In genomic region chr5:32115985-32116384, GRCh38 we compare ENCODE assay signal across 15 cellular contexts. TPM values are rescaled to one million over a fixed set of nuclear protein-coding genes. Genes with fewer than 3 reads are reported as not detected.
A peak's percentile ranks its signal among the peaks of the same experiment; 100 is the strongest.
DNase-seq lines count a peak whose midpoint lies in the region; ATAC-seq, FAIRE-seq and TF ChIP-seq lines count a peak whose summit lies in the region.
"Had no signal": no experiment of that assay in that cellular context is flagged by ENCODE, and none has a peak within 500 bp of the region (broad histone marks: within the 10 kb centered on the region; RNA-seq: fewer than 3 reads in every experiment).

No MANE protein-coding gene starts in this region.

- H4K20me1 ChIP-seq in K562 (replicated peaks; ENCODE audit: control insufficient read depth, insufficient read depth, low read length), result no peaks in the 10 kb centered on the region

- no peak overlapping the region for H3K9ac ChIP-seq in K562 (ENCODE audit: insufficient read depth in 1 of 2, low read depth in 2 of 2, low read length in 2 of 2)

- H3K4me3 ChIP-seq in K562 (no peak overlapping the region), suprapubic skin (no peak overlapping the region)
- H3K4me3 ChIP-seq: sigmoid colon, tibial artery had no signal

- peak; percentile 67 for ATAC-seq in K562
- no peak for ATAC-seq in naive thymus-derived CD8-positive, alpha-beta T cell

- CTCF ChIA-PET in K562 (lab: Yijun Ruan, JAX; ENCODE audit: low intra/inter-chr PET ratio) (no interaction called here), GM10248 (lab: Yijun Ruan, JAX) (interaction anchor here (2.2 kb wide), 1 partner anchor 9 kb away, joined by 10 read pairs; no protein-coding TSS in a partner anchor)

- TF ChIP-seq EP300 in K562 (IDR thresholded peaks at IDR 0.05; ENCODE audit: low read length) (no peak), suprapubic skin (IDR thresholded peaks at IDR 0.05) (no peak)

- 82% methylated on average over 3 of the region's 3 CpGs for WGBS in K562 (ENCODE audit: insufficient coverage, low coverage, missing lambda C conversion rate)
- WGBS in suprapubic skin, result 91% methylated on average over 3 of the region's 3 CpGs

- H3K27ac Mint-ChIP-seq in naive thymus-derived CD8-positive, alpha-beta T cell, result peak overlapping the region in 9 of 10 donors; percentile 0 to 65 (median 39)

- no peak for FAIRE-seq in K562 (lab: Jason Lieb, UNC)
- FAIRE-seq: A204.1, TTC549 had no signal

- no peak overlapping the region for H3K4me3 Mint-ChIP-seq in naive thymus-derived CD8-positive, alpha-beta T cell

- H3K27ac ChIP-seq in K562 (ENCODE audit: extremely low read depth, low read depth, low read length), result no peak overlapping the region
- no peak overlapping the region for H3K27ac ChIP-seq in suprapubic skin

- H3K9me1 ChIP-seq in K562 (ENCODE audit: control insufficient read depth, insufficient read depth, low read length), result no peaks in the 10 kb centered on the region

- H2AFZ ChIP-seq in K562 (ENCODE audit: low read depth, low read length), result no peak overlapping the region

- POLR2A ChIA-PET in K562 (lab: Yijun Ruan, JAX), result interaction anchor here (0.6 to 0.9 kb wide), 2 partner anchors 9 to 44 kb away, joined by 3 to 7 read pairs; no protein-coding TSS in a partner anchor
- POLR2A ChIA-PET in naive thymus-derived CD8-positive, alpha-beta T cell (lab: Charles Lee), result no interaction called here
- POLR2A ChIA-PET in GM10248 (lab: Yijun Ruan, JAX), result no interaction called here

- peaks cover 13% of the 10 kb centered on the region; the same call in 2 of the 3 replicates for H3K79me2 ChIP-seq in K562 (ENCODE audit: control insufficient read depth, insufficient read depth, low read length)

- H3K4me1 Mint-ChIP-seq in naive thymus-derived CD8-positive, alpha-beta T cell, result peaks cover 12 to 17% (median 13%) of the 10 kb centered on the region in 4 donors

- H3K4me1 ChIP-seq in K562 (replicated peaks in 1 of 2; ENCODE audit: control insufficient read depth in 2 of 2, insufficient read depth in 2 of 2, low read length in 2 of 2) (no peaks in the 10 kb centered on the region; a peak in 1 of 5 replicates), suprapubic skin (no peaks in the 10 kb centered on the region)

- no peaks in the 10 kb centered on the region for H3K27me3 Mint-ChIP-seq in naive thymus-derived CD8-positive, alpha-beta T cell

- DNase-seq in NCI-H146 (lab: John Stamatoyannopoulos, UW), result peak; percentile 9
- DNase-seq in NCI-H146 treated with DMSO at 0.1 percent for 48 hours (lab: John Stamatoyannopoulos, UW; ENCODE audit: unreplicated experiment), result no peak
- peak; percentile 15 for DNase-seq in KBM-7
- DNase-seq in K562 (ENCODE audit: extremely low read depth in 1 of 4, low spot score in 3 of 4), result peak in 1 of 4 experiments; percentile 13
- no peak for DNase-seq in naive thymus-derived CD8-positive, alpha-beta T cell
- DNase-seq in NCI-H345 treated with DMSO at 0.1 percent for 48 hours (lab: John Stamatoyannopoulos, UW; ENCODE audit: unreplicated experiment), result no peak
- DNase-seq in suprapubic skin (ENCODE audit: low spot score in 2 of 2), result no peak
- no peak for DNase-seq in GM10248 (ENCODE audit: extremely low spot score)
- DNase-seq: activated T-cell treated with anti-CD3 and anti-CD28 coated beads, Interleukin-2, amount 50 U/mL, for 48 hours; Kasumi-1; NCI-H446 treated with DMSO at 0.1 percent for 48 hours; sigmoid colon; tibial artery had no signal

- H3K36me3 ChIP-seq in K562 (ENCODE audit: control insufficient read depth, insufficient read depth, low read length), result peaks cover 67% of the 10 kb centered on the region
- H3K36me3 ChIP-seq in suprapubic skin, result peaks cover 35% of the 10 kb centered on the region

- TF ChIP-seq RAD21 in K562 (CRISPR knock-in tag; conservative IDR thresholded peaks at IDR 0.05 in 1 of 2, IDR thresholded peaks at IDR 0.05 in 1 of 2), result no peak

- in situ Hi-C loops in KBM-7 (cut with MboI; ENCODE audit: low pct_unique_long_range_greater_than_20kb, low sequenced_read_pairs) (no loop called here), K562 (cut with MboI) (no loop called here)

- no peaks in the 10 kb centered on the region for H3K27me3 ChIP-seq in K562 (ENCODE audit: control insufficient read depth in 2 of 2, insufficient read depth in 2 of 2, low read length in 2 of 2)
- H3K27me3 ChIP-seq in suprapubic skin, result no peaks in the 10 kb centered on the region
- H3K27me3 ChIP-seq: sigmoid colon, tibial artery had no signal

- H3K9me3 Mint-ChIP-seq in naive thymus-derived CD8-positive, alpha-beta T cell, result no peaks in the 10 kb centered on the region

- TF ChIP-seq CTCF in K562 (IDR thresholded peaks at IDR 0.05 in 2 of 3, conservative IDR thresholded peaks at IDR 0.05 in 1 of 3; ENCODE audit: insufficient read depth in 2 of 3, low read depth in 1 of 3, low read length in 3 of 3) (no peak), suprapubic skin (IDR thresholded peaks at IDR 0.05) (no peak), GM10248 (IDR thresholded peaks at IDR 0.05; ENCODE audit: control extremely low read depth, extremely low read depth, low read depth, missing control alignments) (no peak)

- TF ChIP-seq POLR2A in K562 (conservative IDR thresholded peaks at IDR 0.05), result no peak
- no peak for TF ChIP-seq POLR2A in suprapubic skin (IDR thresholded peaks at IDR 0.05)

- no peak overlapping the region for H3K4me2 ChIP-seq in K562 (ENCODE audit: insufficient read depth, low read length)

- H3K36me3 Mint-ChIP-seq in naive thymus-derived CD8-positive, alpha-beta T cell, result peaks cover 0 to 69% (median 3%) of the 10 kb centered on the region in 3 donors

- intact Hi-C loops in K562 (cut with micrococcal nuclease), result no loop called here

- BruUV-seq in K562 (replicated peaks; lab: Mats Ljungman, UMichigan), result no TSS peak

- no peaks in the 10 kb centered on the region for H3K9me3 ChIP-seq in K562 (replicated peaks; ENCODE audit: control insufficient read depth, insufficient read depth, low read depth, low read length)
- H3K9me3 ChIP-seq in suprapubic skin, result no peaks in the 10 kb centered on the region
- H3K9me3 ChIP-seq: sigmoid colon, tibial artery had no signal

TF ChIP-seq in K562, 482 proteins besides CTCF, POLR2A, EP300 and RAD21 (continues in another document):
- TF ChIP-seq FOS (IDR thresholded peaks at IDR 0.05; ENCODE audit: extremely low read depth, insufficient read length) (no peak), ZNF717 (CRISPR knock-in tag; IDR thresholded peaks at IDR 0.05) (no peak), CBX5 (IDR thresholded peaks at IDR 0.05; ENCODE audit: borderline replicate concordance, low read depth) (no peak), GTF2A2 (tag; IDR thresholded peaks at IDR 0.05) (no peak), ZNF583 (CRISPR knock-in tag; IDR thresholded peaks at IDR 0.05) (no peak), CBX3 (IDR thresholded peaks at IDR 0.05; ENCODE audit: borderline replicate concordance in 1 of 2, low read length in 2 of 2) (no peak), KDM2B (CRISPR knock-in tag; IDR thresholded peaks at IDR 0.05) (no peak), GABPB2 (CRISPR knock-in tag; conservative IDR thresholded peaks at IDR 0.05) (no peak)

RNA-seq across cellular contexts. Expression of gene GOLPH3, which starts 58.1 kb away (rescaled TPM):
- total RNA-seq in K562 (2011; cell fraction: chromatin; rRNA removed; ENCODE audit: low replicate concordance), result 32.6 and 51.8 TPM in 2 replicates
- 35.0 and 40.7 TPM in 2 replicates for total RNA-seq in K562 (2011; cell fraction: nucleolus; rRNA removed)
- 39.6 and 50.8 TPM in 2 replicates for total RNA-seq in K562 (2011; cell fraction: nucleoplasm; rRNA removed)
- total RNA-seq in K562 (2014; rRNA removed) (54.4 and 56.9 TPM in 2 replicates), K562 (2014; rRNA removed; fragmentation: Illumina TruSeq; extraction: Trizol) (60.8 and 68.2 TPM in 2 replicates), K562 (2015; rRNA removed; fragmentation: Illumina TruSeq; extraction: Trizol) (55.3 and 60.2 TPM in 2 replicates), K562 (2021) (84.9 and 94.6 TPM in 2 replicates), suprapubic skin (10 to 100 TPM; 44.8 to 70.3 (median 58.9) TPM)
- polyA plus RNA-seq in K562 (2011; rRNA removed) (49.2 and 55.1 TPM in 2 replicates), K562 (2014; fragmentation: Illumina TruSeq; extraction: Trizol) (66.4 and 73.3 TPM in 2 replicates), K562 (2014; fragmentation: Nextera tagmentation; extraction: Ambion mirVana) (10 to 100 TPM; 18.8 to 21.5 TPM), K562 (2014; rRNA removed) (43.9 and 48.7 TPM in 2 replicates)
- polyA plus RNA-seq in K562 (2011; cell fraction: cytosol; rRNA removed), result 27.6 and 37.7 TPM in 2 replicates
- 18.4 and 26.1 TPM in 2 replicates for polyA plus RNA-seq in K562 (2011; cell fraction: nucleus; rRNA removed)
- polyA plus RNA-seq in K562 (2012), result 48.8 and 61.6 TPM in 2 replicates
- 76.6 and 82.5 TPM in 2 replicates for polyA minus RNA-seq in K562 (2011; rRNA and poly(A)+ RNA removed)
- polyA minus RNA-seq in K562 (2011; cell fraction: cytosol; rRNA and poly(A)+ RNA removed), result 33.6 and 42.7 TPM in 2 replicates
- polyA minus RNA-seq in K562 (2011; cell fraction: nucleus; rRNA and poly(A)+ RNA removed), result 27.1 and 40.3 TPM in 2 replicates
- 10 to 100 TPM; 63.7 to 65.7 TPM for total RNA-seq in naive thymus-derived CD8-positive, alpha-beta T cell
- 10 to 100 TPM; 64.0 to 88.0 (median 74.3) TPM for polyA plus RNA-seq in naive thymus-derived CD8-positive, alpha-beta T cell

Comparison
In these comparisons a context has a peak if more than half of its experiments do, and no peak if none do; other contexts are left out.
1. DNase-seq: peak in NCI-H146 (single experiment) and KBM-7 (single experiment); none in NCI-H146 treated with DMSO at 0.1 percent for 48 hours (single experiment), naive thymus-derived CD8-positive, alpha-beta T cell (0 of 10), NCI-H345 treated with DMSO at 0.1 percent for 48 hours (single experiment), suprapubic skin (0 of 2) and GM10248 (single experiment).